Comparison of ENCODE assay signal across 21 cellular contexts in genomic region chr1:241079018-241079417, GRCh38.
DNase-seq lines count a peak whose midpoint lies in the region; ATAC-seq and TF ChIP-seq lines count a peak whose summit lies in the region.
"Had no signal": no experiment of that assay in that cellular context is flagged by ENCODE, and none has a peak within 500 bp of the region (broad histone marks: within the 10 kb centered on the region; RNA-seq: fewer than 3 reads in every experiment).

No MANE protein-coding gene starts in this region.

- H3K4me3 ChIP-seq in dorsolateral prefrontal cortex: peak overlapping the region in 45 of 59 donors; percentile 0 to 49 (median 24)
- H3K4me3 ChIP-seq in SK-N-SH (ENCODE audit: low read depth in 2 of 2, low read length in 1 of 2): no peak overlapping the region
- H3K4me3 ChIP-seq: BLaER1, gastroesophageal sphincter, left lung, psoas muscle had no signal

- no peak for ATAC-seq in GM21360 (IDR thresholded peaks at IDR 0.05; ENCODE audit: unreplicated experiment)
- no peak for ATAC-seq in stimulated activated naive B cell treated with anti-CD40 and anti-IgM and Interleukin-4, amounts not matched to agents 10 μg/mL and 1 μg/mL and 100 μg/mL, for 72 hours (replicated peaks)
- ATAC-seq: activated CD4-positive, alpha-beta T cell treated with anti-CD3 and anti-CD28 coated beads for 36 hours; gastroesophageal sphincter; left lung; psoas muscle; T-helper 17 cell had no signal

- H3K9ac ChIP-seq in SK-N-SH: no peak overlapping the region
- H3K9ac ChIP-seq: BLaER1 had no signal

- no peak overlapping the region for H3K27ac Mint-ChIP-seq in stimulated activated naive B cell treated with anti-CD40 and anti-IgM and Interleukin-4, amounts not matched to agents 10 μg/mL and 1 μg/mL and 100 μg/mL, for 72 hours
- H3K27ac Mint-ChIP-seq: activated CD4-positive, alpha-beta T cell treated with anti-CD3 and anti-CD28 coated beads for 36 hours; activated T-cell treated with anti-CD3 and anti-CD28 coated beads, Interleukin-2, amount 50 U/mL, for 24 hours; T-helper 17 cell had no signal

- H3F3A ChIP-seq in SK-N-SH (replicated peaks; ENCODE audit: insufficient read depth): no peaks in the 10 kb centered on the region

- H3K27me3 ChIP-seq in dorsolateral prefrontal cortex: no peaks in the 10 kb centered on the region
- H3K27me3 ChIP-seq in SK-N-SH (ENCODE audit: insufficient read depth): no peaks in the 10 kb centered on the region
- H3K27me3 ChIP-seq: BLaER1, gastroesophageal sphincter had no signal

- TF ChIP-seq EP300 in SK-N-SH (IDR thresholded peaks at IDR 0.05; ENCODE audit: borderline replicate concordance in 1 of 2, low read depth in 1 of 2, low read length in 1 of 2): no peak

- H4K20me1 ChIP-seq in SK-N-SH (ENCODE audit: insufficient read depth): no peaks in the 10 kb centered on the region
- H4K20me1 ChIP-seq: BLaER1 had no signal

- H3K36me3 ChIP-seq in SK-N-SH (replicated peaks in 1 of 2; ENCODE audit: control insufficient read depth in 1 of 2, insufficient read depth in 2 of 2, low read length in 1 of 2): no peaks in the 10 kb centered on the region
- H3K36me3 ChIP-seq: BLaER1, gastroesophageal sphincter, left lung had no signal

- no peaks in the 10 kb centered on the region for H3K9me3 Mint-ChIP-seq in stimulated activated naive B cell treated with anti-CD40 and anti-IgM and Interleukin-4, amounts not matched to agents 10 μg/mL and 1 μg/mL and 100 μg/mL, for 72 hours
- H3K9me3 Mint-ChIP-seq: activated T-cell treated with anti-CD3 and anti-CD28 coated beads, Interleukin-2, amount 50 U/mL, for 24 hours had no signal

- intact Hi-C loops in dorsolateral prefrontal cortex (cut with DNase I): no loop called here

- no peaks in the 10 kb centered on the region for H3K9me2 ChIP-seq in SK-N-SH

- no peaks in the 10 kb centered on the region; the same call in 1 of the 2 replicates for H3K79me2 ChIP-seq in SK-N-SH (ENCODE audit: insufficient read depth)

- POLR2A ChIA-PET in SK-N-SH (lab: Yijun Ruan, JAX): no interaction called here

- no peaks in the 10 kb centered on the region for H3K9me3 ChIP-seq in SK-N-SH
- H3K9me3 ChIP-seq: BLaER1, gastroesophageal sphincter, left lung, psoas muscle had no signal

- no peaks in the 10 kb centered on the region for H3K4me1 Mint-ChIP-seq in stimulated activated naive B cell treated with anti-CD40 and anti-IgM and Interleukin-4, amounts not matched to agents 10 μg/mL and 1 μg/mL and 100 μg/mL, for 72 hours
- H3K4me1 Mint-ChIP-seq: activated CD4-positive, alpha-beta T cell treated with anti-CD3 and anti-CD28 coated beads for 36 hours; T-helper 17 cell had no signal

- CTCF ChIA-PET in SK-N-SH (lab: Yijun Ruan, JAX): interaction anchor here (0.6 kb wide), 1 partner anchor 213 kb away, joined by 3 read pairs; no protein-coding TSS in a partner anchor

- 61% methylated on average over 7 of the region's 7 CpGs for WGBS in SK-N-SH (ENCODE audit: low lambda C conversion rate)

- peak overlapping the region in 48 of 59 donors; percentile 2 to 83 (median 59) for H3K27ac ChIP-seq in dorsolateral prefrontal cortex
- no peak overlapping the region for H3K27ac ChIP-seq in SK-N-SH (ENCODE audit: low read depth in 2 of 2, low read length in 1 of 2)
- H3K27ac ChIP-seq: BLaER1, gastroesophageal sphincter, left lung, psoas muscle had no signal

- no peaks in the 10 kb centered on the region for H3K36me3 Mint-ChIP-seq in stimulated activated naive B cell treated with anti-CD40 and anti-IgM and Interleukin-4, amounts not matched to agents 10 μg/mL and 1 μg/mL and 100 μg/mL, for 72 hours

- TF ChIP-seq RAD21 in SK-N-SH (IDR thresholded peaks at IDR 0.05; ENCODE audit: low read length): no peak

- H3K4me2 ChIP-seq in SK-N-SH: no peak overlapping the region
- H3K4me2 ChIP-seq: BLaER1 had no signal

- DNase-seq in DMS153 (lab: John Stamatoyannopoulos, UW): peak; percentile 61
- DNase-seq in NCI-H187 treated with DMSO at 0.1 percent for 48 hours (lab: John Stamatoyannopoulos, UW): peak; percentile 32
- DNase-seq in NCI-H748 (lab: John Stamatoyannopoulos, UW; ENCODE audit: unreplicated experiment): peak; percentile 85
- peak in 1 of 10 donors; percentile 30 for DNase-seq in dorsolateral prefrontal cortex
- DNase-seq in activated CD4-positive, alpha-beta T cell treated with anti-CD3 and anti-CD28 coated beads, Interleukin-2, amount 50 U/mL, for 4 hours: no peak
- no peak for DNase-seq in SK-N-SH
- no peak for DNase-seq in stimulated activated naive B cell treated with anti-CD40 and anti-IgM and Interleukin-4, amounts not matched to agents 10 μg/mL and 1 μg/mL and 100 μg/mL, for 72 hours
- DNase-seq: activated CD4-positive, alpha-beta T cell treated with anti-CD3 and anti-CD28 coated beads for 36 hours; activated T-cell treated with anti-CD3 and anti-CD28 coated beads, Interleukin-2, amount 50 U/mL, for 24 hours; DND-41; H7; hypothalamus; left lung; mesendoderm; NCI-H1105; psoas muscle; T-helper 17 cell; trophoblast cell had no signal

- no peak overlapping the region for H3K4me3 Mint-ChIP-seq in stimulated activated naive B cell treated with anti-CD40 and anti-IgM and Interleukin-4, amounts not matched to agents 10 μg/mL and 1 μg/mL and 100 μg/mL, for 72 hours
- H3K4me3 Mint-ChIP-seq: activated CD4-positive, alpha-beta T cell treated with anti-CD3 and anti-CD28 coated beads for 36 hours; activated T-cell treated with anti-CD3 and anti-CD28 coated beads, Interleukin-2, amount 50 U/mL, for 24 hours; T-helper 17 cell had no signal

- peaks cover 0 to 4% of the 10 kb centered on the region in 2 donors for H3K27me3 Mint-ChIP-seq in stimulated activated naive B cell treated with anti-CD40 and anti-IgM and Interleukin-4, amounts not matched to agents 10 μg/mL and 1 μg/mL and 100 μg/mL, for 72 hours
- H3K27me3 Mint-ChIP-seq: activated CD4-positive, alpha-beta T cell treated with anti-CD3 and anti-CD28 coated beads for 36 hours; activated T-cell treated with anti-CD3 and anti-CD28 coated beads, Interleukin-2, amount 50 U/mL, for 24 hours had no signal

- no peak for TF ChIP-seq CTCF in dorsolateral prefrontal cortex (IDR thresholded peaks at IDR 0.05 in 54 of 56, conservative IDR thresholded peaks at IDR 0.05 in 2 of 56; ENCODE audit: low read depth in 1 of 56, partially characterized antibody in 56 of 56)
- TF ChIP-seq CTCF in SK-N-SH (IDR thresholded peaks at IDR 0.05): no peak

- no peak overlapping the region for H2AFZ ChIP-seq in SK-N-SH (ENCODE audit: low read depth)

- H3K4me1 ChIP-seq in SK-N-SH (ENCODE audit: control insufficient read depth in 1 of 2, insufficient read depth in 2 of 2, low read depth in 1 of 2, low read length in 1 of 2): no peaks in the 10 kb centered on the region
- H3K4me1 ChIP-seq: BLaER1, gastroesophageal sphincter, left lung, psoas muscle had no signal

TF ChIP-seq in SK-N-SH, 30 proteins besides CTCF, POLR2A, EP300 and RAD21:
- TF ChIP-seq JUND (IDR thresholded peaks at IDR 0.05): no peak
- TF ChIP-seq TEAD4 (IDR thresholded peaks at IDR 0.05; ENCODE audit: borderline replicate concordance, insufficient read depth): no peak
- TF ChIP-seq ZBTB33 (IDR thresholded peaks at IDR 0.05; ENCODE audit: borderline replicate concordance, low read depth): no peak
- TF ChIP-seq MEF2A (IDR thresholded peaks at IDR 0.05; ENCODE audit: borderline replicate concordance, low read depth): no peak
- TF ChIP-seq SIN3A (IDR thresholded peaks at IDR 0.05; ENCODE audit: borderline replicate concordance, low read depth, low read length): no peak
- TF ChIP-seq RXRA (IDR thresholded peaks at IDR 0.05; ENCODE audit: borderline replicate concordance, low read depth): no peak
- no peak for TF ChIP-seq CHD2 (IDR thresholded peaks at IDR 0.05; ENCODE audit: low read length, partially characterized antibody)
- TF ChIP-seq PBX3 (IDR thresholded peaks at IDR 0.05): no peak
- TF ChIP-seq POLR2AphosphoS5 (IDR thresholded peaks at IDR 0.05; ENCODE audit: low read depth, low read length): no peak
TF ChIP-seq in SK-N-SH: peak in this region for 0.

Comparison
In these comparisons a context has a peak if more than half of its experiments do, and no peak if none do; other contexts are left out.
1. DNase-seq: peak in DMS153 (single experiment), NCI-H187 treated with DMSO at 0.1 percent for 48 hours (single experiment) and NCI-H748 (single experiment); none in activated CD4-positive, alpha-beta T cell treated with anti-CD3 and anti-CD28 coated beads, Interleukin-2, amount 50 U/mL, for 4 hours (0 of 2), SK-N-SH (single experiment) and stimulated activated naive B cell treated with anti-CD40 and anti-IgM and Interleukin-4, amounts not matched to agents 10 μg/mL and 1 μg/mL and 100 μg/mL, for 72 hours (single experiment).
2. H3K27ac ChIP-seq: peak in dorsolateral prefrontal cortex (48 of 59); none in SK-N-SH (0 of 2).
3. H3K4me3 ChIP-seq: peak in dorsolateral prefrontal cortex (45 of 59); none in SK-N-SH (0 of 2).